ENCODE assay signal across 1 cellular context in genomic region chr6:154430494-154430919, GRCh38.
TF ChIP-seq lines count a peak whose summit lies in the region.

No MANE protein-coding gene starts in this region.

TF ChIP-seq in HepG2, 621 proteins besides CTCF, POLR2A, EP300 and RAD21 (continued from another document):
- TF ChIP-seq, protein P1, sequence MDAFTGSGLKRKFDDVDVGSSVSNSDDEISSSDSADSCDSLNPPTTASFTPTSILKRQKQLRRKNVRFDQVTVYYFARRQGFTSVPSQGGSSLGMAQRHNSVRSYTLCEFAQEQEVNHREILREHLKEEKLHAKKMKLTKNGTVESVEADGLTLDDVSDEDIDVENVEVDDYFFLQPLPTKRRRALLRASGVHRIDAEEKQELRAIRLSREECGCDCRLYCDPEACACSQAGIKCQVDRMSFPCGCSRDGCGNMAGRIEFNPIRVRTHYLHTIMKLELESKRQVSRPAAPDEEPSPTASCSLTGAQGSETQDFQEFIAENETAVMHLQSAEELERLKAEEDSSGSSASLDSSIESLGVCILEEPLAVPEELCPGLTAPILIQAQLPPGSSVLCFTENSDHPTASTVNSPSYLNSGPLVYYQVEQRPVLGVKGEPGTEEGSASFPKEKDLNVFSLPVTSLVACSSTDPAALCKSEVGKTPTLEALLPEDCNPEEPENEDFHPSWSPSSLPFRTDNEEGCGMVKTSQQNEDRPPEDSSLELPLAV (CRISPR knock-in tag; conservative IDR thresholded peaks at IDR 0.05; ENCODE audit: low read depth), result no peak
- TF ChIP-seq JDP2 (CRISPR knock-in tag; IDR thresholded peaks at IDR 0.05; ENCODE audit: borderline replicate concordance) (no peak), KMT2B (CRISPR knock-in tag; IDR thresholded peaks at IDR 0.05) (peak; percentile 21; the same call in 1 of the 2 replicates), PHF21A (CRISPR knock-in tag; IDR thresholded peaks at IDR 0.05) (0 out of 2 replicates have a peak, but pooled peaks have one; percentile 26), PHF8 (CRISPR knock-in tag; IDR thresholded peaks at IDR 0.05) (no peak), SCMH1 (CRISPR knock-in tag; IDR thresholded peaks at IDR 0.05; ENCODE audit: borderline replicate concordance) (no peak), ZNF709 (CRISPR knock-in tag; IDR thresholded peaks at IDR 0.05) (no peak), ZNF34 (CRISPR knock-in tag; IDR thresholded peaks at IDR 0.05; ENCODE audit: borderline replicate concordance) (no peak), ZBTB3 (CRISPR knock-in tag; IDR thresholded peaks at IDR 0.05; ENCODE audit: borderline replicate concordance, low read depth) (no peak), ZNF264 (CRISPR knock-in tag; IDR thresholded peaks at IDR 0.05) (peak; percentile 50; the same call in 1 of the 2 replicates), ZNF44 (CRISPR knock-in tag; IDR thresholded peaks at IDR 0.05) (no peak), HOXA3 (CRISPR knock-in tag; IDR thresholded peaks at IDR 0.05) (no peak; the same call in 1 of the 2 replicates), PLRG1 (conservative IDR thresholded peaks at IDR 0.05) (no peak), NFYB (CRISPR knock-in tag; IDR thresholded peaks at IDR 0.05) (no peak), SIX1 (CRISPR knock-in tag; IDR thresholded peaks at IDR 0.05; ENCODE audit: borderline replicate concordance) (peak; percentile 43; the same call in 1 of the 2 replicates), ZNF691 (CRISPR knock-in tag; IDR thresholded peaks at IDR 0.05; ENCODE audit: borderline replicate concordance, low read depth) (no peak), KLF15 (CRISPR knock-in tag; IDR thresholded peaks at IDR 0.05; ENCODE audit: borderline replicate concordance) (no peak), LBX2 (CRISPR knock-in tag; IDR thresholded peaks at IDR 0.05; ENCODE audit: borderline replicate concordance) (no peak), ZNF761 (CRISPR knock-in tag; conservative IDR thresholded peaks at IDR 0.05) (no peak), TMF1 (CRISPR knock-in tag; IDR thresholded peaks at IDR 0.05; ENCODE audit: low read depth) (no peak), ZNF543 (CRISPR knock-in tag; IDR thresholded peaks at IDR 0.05) (no peak), ETV6 (CRISPR knock-in tag; conservative IDR thresholded peaks at IDR 0.05) (no peak), RORA (CRISPR knock-in tag; IDR thresholded peaks at IDR 0.05) (peak; percentile 99), ZNF747 (CRISPR knock-in tag; IDR thresholded peaks at IDR 0.05; ENCODE audit: borderline replicate concordance) (no peak)
- TF ChIP-seq, protein P2, sequence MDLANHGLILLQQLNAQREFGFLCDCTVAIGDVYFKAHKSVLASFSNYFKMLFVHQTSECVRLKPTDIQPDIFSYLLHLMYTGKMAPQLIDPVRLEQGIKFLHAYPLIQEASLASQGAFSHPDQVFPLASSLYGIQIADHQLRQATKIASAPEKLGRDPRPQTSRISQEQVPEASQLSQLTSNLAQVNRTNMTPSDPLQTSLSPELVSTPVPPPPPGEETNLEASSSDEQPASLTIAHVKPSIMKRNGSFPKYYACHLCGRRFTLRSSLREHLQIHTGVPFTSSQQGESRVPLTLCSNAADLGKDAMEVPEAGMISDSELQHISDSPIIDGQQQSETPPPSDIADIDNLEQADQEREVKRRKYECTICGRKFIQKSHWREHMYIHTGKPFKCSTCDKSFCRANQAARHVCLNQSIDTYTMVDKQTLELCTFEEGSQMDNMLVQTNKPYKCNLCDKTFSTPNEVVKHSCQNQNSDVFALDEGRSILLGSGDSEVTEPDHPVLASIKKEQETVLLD (CRISPR knock-in tag; IDR thresholded peaks at IDR 0.05; ENCODE audit: low read depth), result no peak
- TF ChIP-seq, protein P3, sequence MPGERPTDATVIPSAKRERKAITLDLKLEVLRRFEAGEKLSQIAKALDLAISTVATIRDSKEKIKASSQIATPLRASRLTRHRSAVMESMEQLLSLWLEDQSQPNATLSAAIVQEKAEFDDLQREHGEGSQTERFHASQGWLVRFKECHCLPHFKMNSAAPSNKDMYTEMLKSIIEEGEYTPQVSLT (CRISPR knock-in tag; IDR thresholded peaks at IDR 0.05; ENCODE audit: borderline replicate concordance, low read depth), result no peak
- TF ChIP-seq, protein P4, sequence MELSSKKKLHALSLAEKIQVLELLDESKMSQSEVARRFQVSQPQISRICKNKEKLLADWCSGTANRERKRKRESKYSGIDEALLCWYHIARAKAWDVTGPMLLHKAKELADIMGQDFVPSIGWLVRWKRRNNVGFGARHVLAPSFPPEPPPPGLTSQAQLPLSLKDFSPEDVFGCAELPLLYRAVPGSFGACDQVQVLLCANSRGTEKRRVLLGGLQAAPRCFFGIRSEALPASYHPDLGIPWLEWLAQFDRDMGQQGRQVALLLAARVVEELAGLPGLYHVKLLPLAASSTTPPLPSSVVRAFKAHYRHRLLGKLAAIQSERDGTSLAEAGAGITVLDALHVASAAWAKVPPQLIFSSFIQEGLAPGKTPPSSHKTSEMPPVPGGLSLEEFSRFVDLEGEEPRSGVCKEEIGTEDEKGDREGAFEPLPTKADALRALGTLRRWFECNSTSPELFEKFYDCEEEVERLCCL (CRISPR knock-in tag; IDR thresholded peaks at IDR 0.05; ENCODE audit: borderline replicate concordance), result no peak
- TF ChIP-seq, protein P5, sequence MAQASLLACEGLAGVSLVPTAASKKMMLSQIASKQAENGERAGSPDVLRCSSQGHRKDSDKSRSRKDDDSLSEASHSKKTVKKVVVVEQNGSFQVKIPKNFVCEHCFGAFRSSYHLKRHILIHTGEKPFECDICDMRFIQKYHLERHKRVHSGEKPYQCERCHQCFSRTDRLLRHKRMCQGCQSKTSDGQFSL (CRISPR knock-in tag; IDR thresholded peaks at IDR 0.05), result no peak
- TF ChIP-seq, protein P6, sequence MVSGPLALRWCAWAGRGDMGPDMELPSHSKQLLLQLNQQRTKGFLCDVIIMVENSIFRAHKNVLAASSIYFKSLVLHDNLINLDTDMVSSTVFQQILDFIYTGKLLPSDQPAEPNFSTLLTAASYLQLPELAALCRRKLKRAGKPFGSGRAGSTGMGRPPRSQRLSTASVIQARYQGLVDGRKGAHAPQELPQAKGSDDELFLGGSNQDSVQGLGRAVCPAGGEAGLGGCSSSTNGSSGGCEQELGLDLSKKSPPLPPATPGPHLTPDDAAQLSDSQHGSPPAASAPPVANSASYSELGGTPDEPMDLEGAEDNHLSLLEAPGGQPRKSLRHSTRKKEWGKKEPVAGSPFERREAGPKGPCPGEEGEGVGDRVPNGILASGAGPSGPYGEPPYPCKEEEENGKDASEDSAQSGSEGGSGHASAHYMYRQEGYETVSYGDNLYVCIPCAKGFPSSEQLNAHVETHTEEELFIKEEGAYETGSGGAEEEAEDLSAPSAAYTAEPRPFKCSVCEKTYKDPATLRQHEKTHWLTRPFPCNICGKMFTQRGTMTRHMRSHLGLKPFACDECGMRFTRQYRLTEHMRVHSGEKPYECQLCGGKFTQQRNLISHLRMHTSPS (CRISPR knock-in tag; IDR thresholded peaks at IDR 0.05; ENCODE audit: low read depth), result no peak
